In the genomic region with DNA sequence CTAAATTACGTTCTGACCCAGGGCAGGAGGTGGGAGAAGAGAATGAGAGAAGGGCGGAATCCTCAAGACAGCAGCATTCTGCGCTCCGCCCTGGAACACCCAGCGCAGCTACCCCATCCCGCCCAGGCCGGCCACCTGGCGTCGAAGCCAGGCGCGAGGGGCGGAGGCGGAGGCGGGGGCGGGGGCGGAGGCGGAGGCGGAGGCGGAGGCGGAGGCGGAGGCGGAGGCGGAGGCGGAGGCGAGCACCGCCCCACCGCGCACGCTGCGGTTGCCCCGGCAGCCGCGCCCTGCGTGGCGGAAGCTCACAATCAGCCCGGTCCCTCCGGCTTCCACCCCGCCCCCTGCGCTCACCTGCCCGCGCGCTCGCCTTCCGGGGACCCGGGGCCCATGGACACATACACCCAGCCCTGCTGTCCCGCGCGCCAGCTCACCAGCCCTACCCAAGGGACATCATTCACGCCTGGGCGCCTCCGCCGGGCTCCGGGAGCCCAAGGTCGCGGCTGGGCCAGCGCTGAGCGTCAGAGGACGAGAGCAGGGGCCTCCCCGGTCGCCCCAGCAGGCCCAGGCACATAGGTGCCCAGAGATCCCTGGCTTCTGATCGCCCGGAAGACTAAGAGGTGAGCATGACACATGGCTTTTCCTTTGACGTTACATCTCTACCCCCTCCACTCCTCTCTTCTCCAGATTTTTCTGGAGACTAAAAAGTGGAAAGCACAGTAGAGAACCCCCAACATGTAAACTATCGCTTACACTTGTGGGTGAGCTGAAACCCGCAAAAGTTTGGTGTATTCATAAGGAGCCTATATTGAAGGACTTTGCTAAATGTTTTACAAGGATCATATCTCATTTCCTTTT, we compare ENCODE assay signal across 1 cellular context.
TF ChIP-seq lines count a peak whose summit lies in the region.

A gene (plus strand): TSS at position 271 of the 855 bp plus-strand sequence. CDS start 3,315 bp downstream, outside the sequence.

TF ChIP-seq in HCT116, 20 proteins besides CTCF, POLR2A, EP300 and RAD21 (continued from another document):
- TF ChIP-seq, protein P1, sequence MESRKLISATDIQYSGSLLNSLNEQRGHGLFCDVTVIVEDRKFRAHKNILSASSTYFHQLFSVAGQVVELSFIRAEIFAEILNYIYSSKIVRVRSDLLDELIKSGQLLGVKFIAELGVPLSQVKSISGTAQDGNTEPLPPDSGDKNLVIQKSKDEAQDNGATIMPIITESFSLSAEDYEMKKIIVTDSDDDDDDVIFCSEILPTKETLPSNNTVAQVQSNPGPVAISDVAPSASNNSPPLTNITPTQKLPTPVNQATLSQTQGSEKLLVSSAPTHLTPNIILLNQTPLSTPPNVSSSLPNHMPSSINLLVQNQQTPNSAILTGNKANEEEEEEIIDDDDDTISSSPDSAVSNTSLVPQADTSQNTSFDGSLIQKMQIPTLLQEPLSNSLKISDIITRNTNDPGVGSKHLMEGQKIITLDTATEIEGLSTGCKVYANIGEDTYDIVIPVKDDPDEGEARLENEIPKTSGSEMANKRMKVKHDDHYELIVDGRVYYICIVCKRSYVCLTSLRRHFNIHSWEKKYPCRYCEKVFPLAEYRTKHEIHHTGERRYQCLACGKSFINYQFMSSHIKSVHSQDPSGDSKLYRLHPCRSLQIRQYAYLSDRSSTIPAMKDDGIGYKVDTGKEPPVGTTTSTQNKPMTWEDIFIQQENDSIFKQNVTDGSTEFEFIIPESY (IDR thresholded peaks at IDR 0.05; ENCODE audit: extremely low read depth, insufficient replicate concordance, low read length), result no peak
- TF ChIP-seq ELF1 (IDR thresholded peaks at IDR 0.05; ENCODE audit: borderline replicate concordance, low read depth) (peak; percentile 48), FOSL1 (IDR thresholded peaks at IDR 0.05; ENCODE audit: low read depth) (no peak), EGR1 (IDR thresholded peaks at IDR 0.05; ENCODE audit: low read depth) (peak; percentile 95), JUND (IDR thresholded peaks at IDR 0.05) (no peak), SIN3A (IDR thresholded peaks at IDR 0.05; ENCODE audit: low read depth) (peak; percentile 78; the same call in 1 of the 2 replicates), YY1 (IDR thresholded peaks at IDR 0.05; ENCODE audit: extremely low read depth, insufficient replicate concordance, low read depth, low read length) (peak; percentile 32), SRF (IDR thresholded peaks at IDR 0.05; ENCODE audit: low read depth) (no peak), ZNF274 (IDR thresholded peaks at IDR 0.05; ENCODE audit: low read depth, low read length) (no peak), EZH2phosphoT487 (IDR thresholded peaks at IDR 0.05; ENCODE audit: borderline replicate concordance) (no peak)
